2 cellular contexts compared by ENCODE assay signal in genomic region chr4:73406548-73406875, GRCh38.
TF ChIP-seq lines count a peak whose summit lies in the region.

No MANE protein-coding gene starts in this region.

TF ChIP-seq in IMR-90, 13 proteins besides CTCF, POLR2A, EP300 and RAD21:
- no peak for TF ChIP-seq NFE2L2 (IDR thresholded peaks at IDR 0.05; ENCODE audit: low read depth, low read length)
- TF ChIP-seq MAFK (IDR thresholded peaks at IDR 0.05; ENCODE audit: low read depth, low read length), result peak; percentile 55; the same call in 1 of the 2 replicates

TF ChIP-seq in HepG2, 621 proteins besides CTCF, POLR2A, EP300 and RAD21 (continues in another document):
- TF ChIP-seq KDM5B (CRISPR knock-in tag; IDR thresholded peaks at IDR 0.05; ENCODE audit: borderline replicate concordance) (no peak), ATF7-NPFF (CRISPR knock-in tag; IDR thresholded peaks at IDR 0.05; ENCODE audit: low read depth) (no peak), HDAC6 (IDR thresholded peaks at IDR 0.05; ENCODE audit: low read depth, low read length) (peak; percentile 33; the same call in 1 of the 2 replicates), NAIF1 (CRISPR knock-in tag; IDR thresholded peaks at IDR 0.05; ENCODE audit: borderline replicate concordance) (0 out of 2 replicates have a peak, but pooled peaks have one; percentile 21), ZNF564 (CRISPR knock-in tag; IDR thresholded peaks at IDR 0.05) (no peak), ZNF224 (CRISPR knock-in tag; IDR thresholded peaks at IDR 0.05) (no peak), SP140L (CRISPR knock-in tag; IDR thresholded peaks at IDR 0.05; ENCODE audit: borderline replicate concordance) (no peak), KLF11 (CRISPR knock-in tag; IDR thresholded peaks at IDR 0.05) (no peak), ZNF619 (CRISPR knock-in tag; IDR thresholded peaks at IDR 0.05) (no peak), ZSCAN30 (CRISPR knock-in tag; IDR thresholded peaks at IDR 0.05) (no peak), SMYD3 (CRISPR knock-in tag; IDR thresholded peaks at IDR 0.05) (no peak), ZNF710 (CRISPR knock-in tag; IDR thresholded peaks at IDR 0.05; ENCODE audit: borderline replicate concordance) (no peak), ZNF572 (CRISPR knock-in tag; IDR thresholded peaks at IDR 0.05) (no peak), POLR2AphosphoS5 (IDR thresholded peaks at IDR 0.05; ENCODE audit: low read depth, low read length) (peak; percentile 83), EZH2 (conservative IDR thresholded peaks at IDR 0.05; ENCODE audit: low read depth, low read length) (no peak), MEF2D (CRISPR knock-in tag; IDR thresholded peaks at IDR 0.05) (no peak), ZBTB46 (CRISPR knock-in tag; IDR thresholded peaks at IDR 0.05; ENCODE audit: borderline replicate concordance) (no peak), MAFF (IDR thresholded peaks at IDR 0.05; ENCODE audit: low read depth, low read length) (peak; percentile 95), RNF2 (conservative IDR thresholded peaks at IDR 0.05; ENCODE audit: low read depth) (no peak), SMC3 (IDR thresholded peaks at IDR 0.05; ENCODE audit: low read length) (no peak), TBX3 (IDR thresholded peaks at IDR 0.05; ENCODE audit: borderline replicate concordance) (no peak), ATF4 (CRISPR knock-in tag; IDR thresholded peaks at IDR 0.05) (no peak), SETDB1 (CRISPR knock-in tag; IDR thresholded peaks at IDR 0.05; ENCODE audit: borderline replicate concordance) (no peak), ZNF792 (CRISPR knock-in tag; IDR thresholded peaks at IDR 0.05) (0 out of 2 replicates have a peak, but pooled peaks have one; percentile 7), AKNA (CRISPR knock-in tag; IDR thresholded peaks at IDR 0.05; ENCODE audit: borderline replicate concordance) (no peak), ZBTB26 (CRISPR knock-in tag; IDR thresholded peaks at IDR 0.05; ENCODE audit: borderline replicate concordance) (no peak), REST (IDR thresholded peaks at IDR 0.05; ENCODE audit: borderline replicate concordance in 1 of 2, low read depth in 1 of 2, low read length in 2 of 2) (0 out of 4 replicates have a peak, but pooled peaks of 1 of the 2 experiments have one; percentile 35), RNF219 (CRISPR knock-in tag; IDR thresholded peaks at IDR 0.05) (peak; percentile 80; the same call in 1 of the 2 replicates), ZNF557 (CRISPR knock-in tag; IDR thresholded peaks at IDR 0.05) (no peak), FOSL2 (CRISPR knock-in tag; IDR thresholded peaks at IDR 0.05) (no peak), NFE2 (CRISPR knock-in tag; IDR thresholded peaks at IDR 0.05) (no peak), ERF (CRISPR knock-in tag; IDR thresholded peaks at IDR 0.05) (no peak), FOSL1 (CRISPR knock-in tag; IDR thresholded peaks at IDR 0.05; ENCODE audit: borderline replicate concordance) (no peak), ZNF232 (CRISPR knock-in tag; IDR thresholded peaks at IDR 0.05; ENCODE audit: borderline replicate concordance) (no peak), HES4 (CRISPR knock-in tag; IDR thresholded peaks at IDR 0.05; ENCODE audit: borderline replicate concordance) (no peak), MTF1 (CRISPR knock-in tag; IDR thresholded peaks at IDR 0.05) (0 out of 2 replicates have a peak, but pooled peaks have one; percentile 59), PAF1 (CRISPR knock-in tag; IDR thresholded peaks at IDR 0.05) (peak; percentile 99), ZNF674 (CRISPR knock-in tag; IDR thresholded peaks at IDR 0.05; ENCODE audit: low read depth) (no peak), MBD4 (IDR thresholded peaks at IDR 0.05; ENCODE audit: borderline replicate concordance, low read length) (peak; percentile 75), ZBTB25 (CRISPR knock-in tag; IDR thresholded peaks at IDR 0.05) (no peak), KLF12 (CRISPR knock-in tag; IDR thresholded peaks at IDR 0.05; ENCODE audit: borderline replicate concordance) (0 out of 2 replicates have a peak, but pooled peaks have one; percentile 11), ZNF335 (CRISPR knock-in tag; IDR thresholded peaks at IDR 0.05) (no peak), SOX6 (IDR thresholded peaks at IDR 0.05) (no peak), SOX6 (CRISPR knock-in tag; IDR thresholded peaks at IDR 0.05) (no peak), ZNF264 (CRISPR knock-in tag; IDR thresholded peaks at IDR 0.05) (no peak)
